20 cellular contexts compared by ENCODE assay signal in the genomic region with DNA sequence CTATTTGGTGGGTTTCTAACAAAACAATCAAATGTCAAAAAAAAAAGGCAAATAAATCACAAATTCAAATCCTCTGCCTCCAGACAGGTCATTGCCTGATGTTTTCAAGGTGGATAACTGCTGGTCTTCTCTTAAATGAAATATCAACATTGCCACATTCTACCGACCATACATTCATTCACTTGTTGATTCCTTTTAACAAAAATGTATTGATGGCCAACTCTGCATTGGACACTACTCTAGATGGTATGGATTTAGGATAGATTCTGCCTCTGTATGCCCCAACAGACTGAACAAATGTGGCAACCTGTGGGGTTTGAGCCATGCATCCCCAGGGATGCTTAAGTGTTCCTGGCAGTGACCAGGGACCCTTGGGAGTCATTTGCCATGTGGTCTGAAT.
A peak's percentile ranks its signal among the peaks of the same experiment; 100 is the strongest.
DNase-seq lines count a peak whose midpoint lies in the region; ATAC-seq and TF ChIP-seq lines count a peak whose summit lies in the region.
"Had no signal": no experiment of that assay in that cellular context is flagged by ENCODE, and none has a peak within 500 bp of the region (broad histone marks: within the 10 kb centered on the region; RNA-seq: fewer than 3 reads in every experiment).

No MANE protein-coding gene starts in this region.

- WGBS in esophagus, 2 donors, result 85 to 92% methylated on average over 1 of the region's 1 CpG

- H3K36me3 Mint-ChIP-seq in Calu3 (ENCODE audit: insufficient read depth, unreplicated experiment) (peaks cover 5% of the 10 kb centered on the region), T-helper 17 cell (ENCODE audit: low read depth) (no peaks in the 10 kb centered on the region)
- H3K36me3 Mint-ChIP-seq: CD8-positive, alpha-beta T cell had no signal

- TF ChIP-seq CTCF in Calu3 (IDR thresholded peaks at IDR 0.05; ENCODE audit: unreplicated experiment) (no peak), A673 (conservative IDR thresholded peaks at IDR 0.05; ENCODE audit: low read depth, low read length) (no peak)

- no peaks in the 10 kb centered on the region for H3K4me1 ChIP-seq in esophagus (ENCODE audit: control insufficient read depth in 2 of 2, insufficient read depth in 2 of 2, low read length in 1 of 2)
- H3K4me1 ChIP-seq in A673 (ENCODE audit: insufficient read depth, low read length, poor library complexity, severe bottlenecking), result no peaks in the 10 kb centered on the region
- H3K4me1 ChIP-seq: BLaER1, Peyer's patch had no signal

- H3K9me3 ChIP-seq in T-helper 17 cell (ENCODE audit: control insufficient read depth, low read length, poor library complexity, severe bottlenecking) (no peaks in the 10 kb centered on the region), esophagus (ENCODE audit: control insufficient read depth in 2 of 2, insufficient read depth in 1 of 2, low read depth in 1 of 2, low read length in 1 of 2) (no peaks in the 10 kb centered on the region), A673 (ENCODE audit: low read depth, low read length, poor library complexity, severe bottlenecking) (no peaks in the 10 kb centered on the region)
- H3K9me3 ChIP-seq: BLaER1, Peyer's patch had no signal

- H3K27ac ChIP-seq in esophagus (ENCODE audit: low read depth in 2 of 2, low read length in 1 of 2) (peak overlapping the region; percentile 26 to 60), A673 (ENCODE audit: low read depth, low read length, poor library complexity, severe bottlenecking) (no peak overlapping the region)
- H3K27ac ChIP-seq: 22Rv1, BLaER1, GM23248, Peyer's patch had no signal

- BruUV-seq in Calu3 (replicated peaks; lab: Mats Ljungman, UMichigan) (no TSS peak), A673 (replicated peaks; lab: Mats Ljungman, UMichigan) (no TSS peak)

- H3K27ac Mint-ChIP-seq in Calu3 (ENCODE audit: unreplicated experiment) (peak overlapping the region; percentile 47), T-helper 17 cell (peak overlapping the region; percentile 67)
- H3K27ac Mint-ChIP-seq: CD8-positive, alpha-beta T cell had no signal

- peaks cover 8% of the 10 kb centered on the region for H3K4me1 Mint-ChIP-seq in Calu3 (ENCODE audit: low read depth, unreplicated experiment)
- H3K4me1 Mint-ChIP-seq in T-helper 17 cell, result peaks cover 12% of the 10 kb centered on the region

- intact Hi-C loops in Calu3 (cut with micrococcal nuclease; ENCODE audit: unreplicated experiment) (no loop called here), A673 (cut with micrococcal nuclease; ENCODE audit: unreplicated experiment) (no loop called here)

- peak; percentile 31 for DNase-seq in NCI-H1092 (lab: John Stamatoyannopoulos, UW)
- DNase-seq in NCI-H1092 treated with DMSO at 0.1 percent for 48 hours (lab: John Stamatoyannopoulos, UW), result no peak
- no peak for DNase-seq in Calu3
- DNase-seq in T-helper 17 cell, result no peak
- no peak for DNase-seq in A673 (ENCODE audit: low spot score)
- DNase-seq in AML-193 (lab: John Stamatoyannopoulos, UW), result no peak
- no peak for DNase-seq in activated gamma-delta T cell treated with Interleukin-2 at 50 U/mL for 16 hours
- DNase-seq: CD8-positive, alpha-beta T cell; DND-41; KG1; NCI-H2081 treated with DMSO at 0.1 percent for 48 hours; NCI-H510A; NCI-H82; Peyer's patch had no signal

- H3K36me3 ChIP-seq in esophagus (ENCODE audit: control insufficient read depth in 2 of 2, insufficient read depth in 2 of 2, low read length in 1 of 2), result no peaks in the 10 kb centered on the region
- no peaks in the 10 kb centered on the region for H3K36me3 ChIP-seq in A673 (ENCODE audit: insufficient read depth, low read length, poor library complexity, severe bottlenecking)
- H3K36me3 ChIP-seq: BLaER1, Peyer's patch had no signal

- H3K4me3 ChIP-seq in esophagus (ENCODE audit: low read depth in 1 of 2, low read length in 2 of 2) (no peak overlapping the region), A673 (ENCODE audit: low read depth, low read length, poor library complexity, severe bottlenecking) (no peak overlapping the region)
- H3K4me3 ChIP-seq: BLaER1, GM12878, GM23248, Peyer's patch had no signal

- POLR2A ChIA-PET in A673 (lab: Charles Lee; ENCODE audit: low non-redundant PET), result no interaction called here

- no peaks in the 10 kb centered on the region for H3K27me3 ChIP-seq in esophagus (ENCODE audit: control insufficient read depth in 1 of 2, insufficient read depth in 2 of 2, low read length in 2 of 2)
- no peaks in the 10 kb centered on the region for H3K27me3 ChIP-seq in A673 (replicated peaks; ENCODE audit: insufficient read depth, low read depth, low read length, poor library complexity)
- H3K27me3 ChIP-seq: BLaER1, Peyer's patch had no signal

- CTCF ChIA-PET in Calu3 (lab: Charles Lee), result interaction anchor here (1.0 to 1.3 kb wide), 2 partner anchors 9 to 220 kb away, joined by 3 read pairs; no protein-coding TSS in a partner anchor
- CTCF ChIA-PET in A673 (lab: Charles Lee), result interaction anchor here (0.6 kb wide), 1 partner anchor 219 kb away, joined by 3 read pairs; no protein-coding TSS in a partner anchor

- H3K4me3 Mint-ChIP-seq in Calu3 (ENCODE audit: low read depth, unreplicated experiment), result no peak overlapping the region
- no peak overlapping the region for H3K4me3 Mint-ChIP-seq in T-helper 17 cell
- H3K4me3 Mint-ChIP-seq: CD8-positive, alpha-beta T cell had no signal

- no peaks in the 10 kb centered on the region for H3K9me3 Mint-ChIP-seq in Calu3 (ENCODE audit: low read depth, unreplicated experiment)
- H3K9me3 Mint-ChIP-seq: CD8-positive, alpha-beta T cell had no signal

- ATAC-seq in T-helper 17 cell, result no peak
- ATAC-seq: CD8-positive, alpha-beta T cell; Right ventricle myocardium inferior had no signal

- H3K27me3 Mint-ChIP-seq in Calu3 (ENCODE audit: unreplicated experiment), result no peaks in the 10 kb centered on the region
- peaks cover 47% of the 10 kb centered on the region for H3K27me3 Mint-ChIP-seq in T-helper 17 cell
